In genomic region chr7:106485031-106485551, GRCh38 we compare ENCODE assay signal across 1 cellular context.
A peak's percentile ranks its signal among the peaks of the same experiment; 100 is the strongest.
TF ChIP-seq lines count a peak whose summit lies in the region.

No MANE protein-coding gene starts in this region.

TF ChIP-seq in SK-N-SH, 30 proteins besides CTCF, POLR2A, EP300 and RAD21 (continued from another document):
- TF ChIP-seq FOSL2 (IDR thresholded peaks at IDR 0.05; ENCODE audit: borderline replicate concordance, low read depth) (peak; percentile 92), ZBTB33 (IDR thresholded peaks at IDR 0.05; ENCODE audit: borderline replicate concordance, low read depth) (0 out of 2 replicates have a peak, but pooled peaks have one; percentile 66), RXRA (IDR thresholded peaks at IDR 0.05; ENCODE audit: borderline replicate concordance, low read depth) (peak; percentile 75; the same call in 1 of the 2 replicates), JUND (IDR thresholded peaks at IDR 0.05) (peak; percentile 92), PBX3 (IDR thresholded peaks at IDR 0.05) (peak; percentile 94), TAF1 (IDR thresholded peaks at IDR 0.05; ENCODE audit: borderline replicate concordance, low read depth, low read length) (no peak; the same call in 1 of the 2 replicates), FOXM1 (IDR thresholded peaks at IDR 0.05; ENCODE audit: low read depth) (peak; percentile 91), MAX (IDR thresholded peaks at IDR 0.05; ENCODE audit: low read depth) (peak; percentile 69), FOXJ3 (CRISPR knock-in tag; IDR thresholded peaks at IDR 0.05) (no peak)
